ENCODE assay signal across 1 cellular context in the genomic region with DNA sequence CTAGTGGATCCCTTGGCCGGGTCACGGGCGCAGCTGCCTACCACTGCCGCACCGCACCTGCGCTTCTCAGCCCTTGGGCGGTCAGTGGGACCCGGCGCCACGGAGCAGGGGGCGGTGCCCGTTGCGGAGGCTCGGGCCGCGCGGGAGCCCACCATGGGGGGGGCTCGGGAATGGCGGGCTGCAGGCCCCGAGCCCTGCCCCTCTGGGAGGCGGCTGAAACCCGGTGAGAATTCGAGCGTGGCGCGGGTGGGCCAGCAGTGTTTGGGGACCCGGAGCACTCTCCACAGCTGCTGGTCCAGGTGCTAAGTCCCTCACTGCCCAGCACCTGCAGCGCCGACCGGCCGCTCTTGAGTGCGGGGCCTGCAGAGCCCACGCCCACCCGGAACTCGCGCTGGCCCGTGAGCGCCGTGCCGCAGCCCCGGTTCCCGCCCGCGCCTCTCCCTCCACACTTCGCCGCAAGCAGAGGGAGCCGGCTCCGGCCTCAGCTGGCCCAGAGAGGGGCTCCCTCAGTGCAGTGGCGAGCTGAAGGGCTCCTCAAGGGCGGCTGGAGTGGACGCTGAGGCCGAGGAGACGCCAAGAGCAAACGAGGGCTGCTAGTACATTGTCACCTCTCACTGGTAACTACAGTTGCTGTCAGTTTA.
TF ChIP-seq lines count a peak whose summit lies in the region.

No MANE protein-coding gene starts in this region.

TF ChIP-seq in GM12878, 131 proteins besides CTCF, POLR2A, EP300 and RAD21:
- TF ChIP-seq, protein P1, sequence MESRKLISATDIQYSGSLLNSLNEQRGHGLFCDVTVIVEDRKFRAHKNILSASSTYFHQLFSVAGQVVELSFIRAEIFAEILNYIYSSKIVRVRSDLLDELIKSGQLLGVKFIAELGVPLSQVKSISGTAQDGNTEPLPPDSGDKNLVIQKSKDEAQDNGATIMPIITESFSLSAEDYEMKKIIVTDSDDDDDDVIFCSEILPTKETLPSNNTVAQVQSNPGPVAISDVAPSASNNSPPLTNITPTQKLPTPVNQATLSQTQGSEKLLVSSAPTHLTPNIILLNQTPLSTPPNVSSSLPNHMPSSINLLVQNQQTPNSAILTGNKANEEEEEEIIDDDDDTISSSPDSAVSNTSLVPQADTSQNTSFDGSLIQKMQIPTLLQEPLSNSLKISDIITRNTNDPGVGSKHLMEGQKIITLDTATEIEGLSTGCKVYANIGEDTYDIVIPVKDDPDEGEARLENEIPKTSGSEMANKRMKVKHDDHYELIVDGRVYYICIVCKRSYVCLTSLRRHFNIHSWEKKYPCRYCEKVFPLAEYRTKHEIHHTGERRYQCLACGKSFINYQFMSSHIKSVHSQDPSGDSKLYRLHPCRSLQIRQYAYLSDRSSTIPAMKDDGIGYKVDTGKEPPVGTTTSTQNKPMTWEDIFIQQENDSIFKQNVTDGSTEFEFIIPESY (IDR thresholded peaks at IDR 0.05) = peak; percentile 5; the same call in 1 of the 2 replicates
- TF ChIP-seq SMARCA5 (IDR thresholded peaks at IDR 0.05) (no peak), POLR2AphosphoS5 (IDR thresholded peaks at IDR 0.05; ENCODE audit: low read length) (no peak), EED (IDR thresholded peaks at IDR 0.05; ENCODE audit: low read depth) (no peak), EZH2 (IDR thresholded peaks at IDR 0.05; ENCODE audit: borderline replicate concordance, control insufficient read depth, low read depth, low read length) (no peak)
